1 cellular context compared by ENCODE assay signal in the genomic region with DNA sequence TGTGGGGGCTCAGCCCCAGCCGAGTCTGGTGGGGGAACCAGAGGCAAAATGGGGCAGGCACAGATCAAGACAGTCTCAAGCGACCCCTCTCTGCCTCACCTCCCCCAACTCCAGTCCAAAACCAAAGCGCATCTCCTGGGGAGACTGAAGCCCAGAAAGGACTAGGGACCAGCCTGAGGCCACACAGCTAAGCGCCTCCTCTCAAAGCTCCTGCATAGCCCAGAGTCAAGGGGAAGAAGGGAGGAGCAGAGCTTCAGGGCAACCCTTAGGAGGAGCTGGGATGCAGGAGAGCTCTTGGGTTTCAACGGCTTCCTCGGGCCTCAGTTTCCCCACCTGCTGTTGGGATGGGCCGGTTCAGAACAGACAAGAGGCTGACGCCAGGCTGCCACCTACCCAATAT.
TF ChIP-seq lines count a peak whose summit lies in the region.

No MANE protein-coding gene starts in this region.

TF ChIP-seq in A549, 52 proteins besides CTCF, POLR2A, EP300 and RAD21 (continued from another document):
- TF ChIP-seq, protein P1, sequence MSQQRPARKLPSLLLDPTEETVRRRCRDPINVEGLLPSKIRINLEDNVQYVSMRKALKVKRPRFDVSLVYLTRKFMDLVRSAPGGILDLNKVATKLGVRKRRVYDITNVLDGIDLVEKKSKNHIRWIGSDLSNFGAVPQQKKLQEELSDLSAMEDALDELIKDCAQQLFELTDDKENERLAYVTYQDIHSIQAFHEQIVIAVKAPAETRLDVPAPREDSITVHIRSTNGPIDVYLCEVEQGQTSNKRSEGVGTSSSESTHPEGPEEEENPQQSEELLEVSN (IDR thresholded peaks at IDR 0.05; ENCODE audit: borderline replicate concordance, low read depth) = no peak
